In genomic region chr1:225698194-225698593, GRCh38 we compare ENCODE assay signal across 13 cellular contexts. TPM values are rescaled to one million over a fixed set of nuclear protein-coding genes. Genes with fewer than 3 reads are reported as not detected.
DNase-seq lines count a peak whose midpoint lies in the region; ATAC-seq, FAIRE-seq and TF ChIP-seq lines count a peak whose summit lies in the region.
"Not testable (repeated sequence)": the region's sequence is repeated elsewhere in the genome, so short reads cannot be mapped to it uniquely, and the experiment has no call there.
"Had no signal": no experiment of that assay in that cellular context is flagged by ENCODE, and none has a peak within 500 bp of the region (broad histone marks: within the 10 kb centered on the region; RNA-seq: fewer than 3 reads in every experiment).

No MANE protein-coding gene starts in this region.

- CTCF ChIA-PET in HEK293 (lab: Yijun Ruan, JAX), result interaction anchor here (0.6 kb wide), 1 partner anchor 296 kb away, joined by 5 read pairs; no protein-coding TSS in a partner anchor
- CTCF ChIA-PET in K562 (lab: Yijun Ruan, JAX; ENCODE audit: low intra/inter-chr PET ratio), result not testable (repeated sequence)

- not testable (repeated sequence) for H3K79me2 ChIP-seq in K562 (ENCODE audit: control insufficient read depth, insufficient read depth, low read length)

- H3K9me3 ChIP-seq in HEK293 (ENCODE audit: control insufficient read depth, insufficient read depth, low read depth, low read length); SJCRH30 (replicated peaks); ascending aorta; K562 (replicated peaks; ENCODE audit: control insufficient read depth, insufficient read depth, low read depth, low read length); psoas muscle; sigmoid colon; gastrocnemius medialis; skeletal muscle tissue (ENCODE audit: control insufficient read depth in 3 of 3, low read length in 3 of 3): not testable (repeated sequence)

- not testable (repeated sequence) for TF ChIP-seq POLR2A in K562 (conservative IDR thresholded peaks at IDR 0.05); sigmoid colon (IDR thresholded peaks at IDR 0.05); gastrocnemius medialis (IDR thresholded peaks at IDR 0.05)

- TF ChIP-seq EP300 in K562 (IDR thresholded peaks at IDR 0.05; ENCODE audit: low read length); sigmoid colon (IDR thresholded peaks at IDR 0.05): not testable (repeated sequence)

- not testable (repeated sequence) for H3K4me2 ChIP-seq in K562 (ENCODE audit: insufficient read depth, low read length)

- not testable (repeated sequence) for H3K27me3 ChIP-seq in SJCRH30; ascending aorta; psoas muscle (ENCODE audit: insufficient read depth in 3 of 3, low read length in 2 of 3); sigmoid colon; gastrocnemius medialis; skeletal muscle tissue (ENCODE audit: control insufficient read depth in 3 of 3, insufficient read depth in 3 of 3, low read length in 3 of 3)
- H3K27me3 ChIP-seq in K562 (ENCODE audit: control insufficient read depth in 2 of 2, insufficient read depth in 2 of 2, low read length in 2 of 2), result peaks cover 24 to 28% of the 10 kb centered on the region in 2 experiments

- H3K9ac ChIP-seq in K562 (ENCODE audit: insufficient read depth in 1 of 2, low read depth in 2 of 2, low read length in 2 of 2); skeletal muscle tissue (ENCODE audit: low read depth in 1 of 3, low read length in 3 of 3): not testable (repeated sequence)

- not testable (repeated sequence) for FAIRE-seq in K562 (lab: Jason Lieb, UNC)

- POLR2A ChIA-PET in HEK293 (lab: Yijun Ruan, JAX), result not testable (repeated sequence)
- POLR2A ChIA-PET in K562 (lab: Yijun Ruan, JAX), result interaction anchor here (1.1 kb wide), 1 partner anchor 10 kb away, joined by 3 read pairs; no protein-coding TSS in a partner anchor

- not testable (repeated sequence) for H3K4me3 ChIP-seq in HEK293 (ENCODE audit: low read depth, low read length); SJCRH30; ascending aorta; K562; psoas muscle; sigmoid colon; gastrocnemius medialis; skeletal muscle tissue (ENCODE audit: low read length in 3 of 3)

- intact Hi-C loops in ascending aorta (cut with DNase I), result loop anchor here (5.0 kb wide), 1 partner anchor 119 kb away; no protein-coding TSS in a partner anchor
- intact Hi-C loops in K562 (cut with micrococcal nuclease); psoas muscle (cut with DNase I); sigmoid colon (cut with DNase I); gastrocnemius medialis (cut with DNase I; ENCODE audit: low total_unique reads): not testable (repeated sequence)

- DNase-seq in SJCRH30; K562 (ENCODE audit: extremely low read depth in 1 of 4, low spot score in 3 of 4); psoas muscle; gastrocnemius medialis: not testable (repeated sequence)
- DNase-seq in ascending aorta (ENCODE audit: low spot score in 2 of 2) (peak in 1 of 2 donors; percentile 56), sigmoid colon (peak; percentile 10)

- not testable (repeated sequence) for TF ChIP-seq RAD21 in K562 (CRISPR knock-in tag; conservative IDR thresholded peaks at IDR 0.05 in 1 of 2, IDR thresholded peaks at IDR 0.05 in 1 of 2)

- H3K27ac ChIP-seq in HEK293 (ENCODE audit: extremely low read depth, low read depth, low read length); K562 (ENCODE audit: extremely low read depth, low read depth, low read length); sigmoid colon: not testable (repeated sequence)
- H3K27ac ChIP-seq in SJCRH30 (peak overlapping the region; percentile 66), ascending aorta (peak overlapping the region; percentile 79), psoas muscle (peak overlapping the region; percentile 86), gastrocnemius medialis (peak overlapping the region; percentile 85 to 93 (median 87)), skeletal muscle tissue (ENCODE audit: low read depth, low read length) (peak overlapping the region; percentile 83)

- 5% methylated on average over 4 of the region's 4 CpGs for WGBS in K562 (ENCODE audit: insufficient coverage, low coverage, missing lambda C conversion rate)
- 79 to 91% (median 81%) methylated on average over 4 of the region's 4 CpGs for WGBS in psoas muscle, 3 donors
- 92 to 93% methylated on average over 4 of the region's 4 CpGs for WGBS in sigmoid colon, 2 donors

- TF ChIP-seq CTCF in HEK293 (tag by site-specific recombination; IDR thresholded peaks at IDR 0.05); ascending aorta (IDR thresholded peaks at IDR 0.05); K562 (IDR thresholded peaks at IDR 0.05 in 2 of 3, conservative IDR thresholded peaks at IDR 0.05 in 1 of 3; ENCODE audit: insufficient read depth in 2 of 3, low read depth in 1 of 3, low read length in 3 of 3); psoas muscle (IDR thresholded peaks at IDR 0.05); sigmoid colon (IDR thresholded peaks at IDR 0.05); gastrocnemius medialis (IDR thresholded peaks at IDR 0.05 in 4 of 5, conservative IDR thresholded peaks at IDR 0.05 in 1 of 5): not testable (repeated sequence)

- H4K20me1 ChIP-seq in K562 (replicated peaks; ENCODE audit: control insufficient read depth, insufficient read depth, low read length), result not testable (repeated sequence)

- BruUV-seq in K562 (replicated peaks; lab: Mats Ljungman, UMichigan), result not testable (repeated sequence)

- not testable (repeated sequence) for H3K9me1 ChIP-seq in K562 (ENCODE audit: control insufficient read depth, insufficient read depth, low read length)

- H2AFZ ChIP-seq in K562 (ENCODE audit: low read depth, low read length), result not testable (repeated sequence)

- in situ Hi-C loops in K562 (cut with MboI); gastrocnemius medialis (cut with MboI; ENCODE audit: low sequenced_read_pairs in 4 of 4): not testable (repeated sequence)

- H3K36me3 ChIP-seq in HEK293 (ENCODE audit: control insufficient read depth in 2 of 2, insufficient read depth in 1 of 2, low read length in 2 of 2); SJCRH30; ascending aorta; K562 (ENCODE audit: control insufficient read depth, insufficient read depth, low read length); psoas muscle (ENCODE audit: insufficient read depth in 1 of 2, low read depth in 1 of 2); sigmoid colon; gastrocnemius medialis; skeletal muscle tissue (ENCODE audit: control insufficient read depth in 3 of 3, insufficient read depth in 3 of 3, low read length in 3 of 3): not testable (repeated sequence)

- ATAC-seq in K562, psoas muscle, gastrocnemius medialis: not testable (repeated sequence)

- peaks cover 30% of the 10 kb centered on the region for H3K4me1 ChIP-seq in HEK293 (ENCODE audit: control insufficient read depth, insufficient read depth, low read length)
- peaks cover 53% of the 10 kb centered on the region for H3K4me1 ChIP-seq in SJCRH30
- peaks cover 7 to 48% of the 10 kb centered on the region in 2 donors for H3K4me1 ChIP-seq in ascending aorta
- H3K4me1 ChIP-seq in K562 (replicated peaks in 1 of 2; ENCODE audit: control insufficient read depth in 2 of 2, insufficient read depth in 2 of 2, low read length in 2 of 2), result not testable (repeated sequence)
- peaks cover 32% of the 10 kb centered on the region for H3K4me1 ChIP-seq in psoas muscle
- peaks cover 0 to 21% (median 8%) of the 10 kb centered on the region in 4 donors for H3K4me1 ChIP-seq in sigmoid colon
- H3K4me1 ChIP-seq in gastrocnemius medialis, result peaks cover 15 to 28% of the 10 kb centered on the region in 2 donors
- peaks cover 25 to 32% (median 27%) of the 10 kb centered on the region in 3 donors for H3K4me1 ChIP-seq in skeletal muscle tissue (ENCODE audit: control insufficient read depth in 3 of 3, insufficient read depth in 3 of 3, low read length in 3 of 3)

RNA-seq across cellular contexts. Expression of gene ENAH, which starts 45.3 kb away (rescaled TPM):
- total RNA-seq in SJCRH30 (2014; rRNA removed; shearing (Covaris generic)), result 206 and 246 TPM in 2 replicates
- total RNA-seq in ascending aorta (103 TPM), K562 (2014; rRNA removed) (0.05 and 0.12 TPM in 2 replicates), K562 (2014; rRNA removed; fragmentation: Illumina TruSeq; extraction: Trizol) (0.10 and 0.15 TPM in 2 replicates), K562 (2015; rRNA removed; fragmentation: Illumina TruSeq; extraction: Trizol) (0.15 and 0.29 TPM in 2 replicates), K562 (2021) (0.55 and 0.85 TPM in 2 replicates), psoas muscle (100 to 1,000 TPM; 119 to 262 (median 177) TPM), sigmoid colon (100 to 1,000 TPM in 3 of 4 donors, 10 to 100 TPM in 1; 92.2 to 197 (median 116) TPM), gastrocnemius medialis (100 to 1,000 TPM in 1 of 4 donors, 10 to 100 TPM in 3; 56.1 to 112 (median 62.2) TPM), skeletal muscle tissue (38.6 TPM)
- 0.56 and 1.1 TPM in 2 replicates for total RNA-seq in K562 (2011; cell fraction: chromatin; rRNA removed; ENCODE audit: low replicate concordance)
- total RNA-seq in K562 (2011; cell fraction: nucleolus; rRNA removed), result under 0.01 TPM in 1 of 2 replicates, not detected in the other
- 0.15 and 0.69 TPM in 2 replicates for total RNA-seq in K562 (2011; cell fraction: nucleoplasm; rRNA removed)
- polyA plus RNA-seq in K562 (2011; rRNA removed) (0.34 and 1.2 TPM in 2 replicates), K562 (2014; fragmentation: Illumina TruSeq; extraction: Trizol) (0.06 and 0.33 TPM in 2 replicates), K562 (2014; fragmentation: Nextera tagmentation; extraction: Ambion mirVana) (under 1 TPM; 0.03 to 0.13 TPM), K562 (2014; rRNA removed) (0.05 TPM in 1 of 2 replicates, not detected in the other), psoas muscle (10 to 100 TPM; 17.1 to 76.4 (median 38.8) TPM), sigmoid colon (10 to 100 TPM in 2 of 3 donors, 1 to 10 TPM in 1; 9.6 to 17.1 (median 15.0) TPM)
- 0.01 and 0.10 TPM in 2 replicates for polyA plus RNA-seq in K562 (2011; cell fraction: cytosol; rRNA removed)
- 0.21 and 0.44 TPM in 2 replicates for polyA plus RNA-seq in K562 (2011; cell fraction: nucleus; rRNA removed)
- polyA plus RNA-seq in K562 (2012), result 0.06 and 0.14 TPM in 2 replicates
- 1.8 and 4.3 TPM in 2 replicates for polyA minus RNA-seq in K562 (2011; rRNA and poly(A)+ RNA removed)
- 1.5 TPM in 1 of 2 replicates, not detected in the other for polyA minus RNA-seq in K562 (2011; cell fraction: cytosol; rRNA and poly(A)+ RNA removed)
- 0.22 and 0.40 TPM in 2 replicates for polyA minus RNA-seq in K562 (2011; cell fraction: nucleus; rRNA and poly(A)+ RNA removed)
- total RNA-seq: CD4-positive, alpha-beta T cell; CD4-positive, CD25-positive, alpha-beta regulatory T cell had no signal
- polyA plus RNA-seq: CD14-positive monocyte; CD4-positive, alpha-beta memory T cell; CD8-positive, alpha-beta memory T cell had no signal

Comparison
In these comparisons a context has a peak if more than half of its experiments do, and no peak if none do; other contexts are left out.
1. RNA of gene ENAH, which starts 45.3 kb away (total RNA-seq): 206 to 246 TPM in SJCRH30, 119 to 262 TPM in psoas muscle, 92.2 to 197 TPM in sigmoid colon, 103 TPM in ascending aorta (single experiment), 56.1 to 112 TPM in gastrocnemius medialis and 38.6 TPM in skeletal muscle tissue (single experiment); under 0.01 to 1.1 TPM in K562; every median in the first group is over 10 times any median in the second.